2 cellular contexts compared by ENCODE assay signal in the genomic region with DNA sequence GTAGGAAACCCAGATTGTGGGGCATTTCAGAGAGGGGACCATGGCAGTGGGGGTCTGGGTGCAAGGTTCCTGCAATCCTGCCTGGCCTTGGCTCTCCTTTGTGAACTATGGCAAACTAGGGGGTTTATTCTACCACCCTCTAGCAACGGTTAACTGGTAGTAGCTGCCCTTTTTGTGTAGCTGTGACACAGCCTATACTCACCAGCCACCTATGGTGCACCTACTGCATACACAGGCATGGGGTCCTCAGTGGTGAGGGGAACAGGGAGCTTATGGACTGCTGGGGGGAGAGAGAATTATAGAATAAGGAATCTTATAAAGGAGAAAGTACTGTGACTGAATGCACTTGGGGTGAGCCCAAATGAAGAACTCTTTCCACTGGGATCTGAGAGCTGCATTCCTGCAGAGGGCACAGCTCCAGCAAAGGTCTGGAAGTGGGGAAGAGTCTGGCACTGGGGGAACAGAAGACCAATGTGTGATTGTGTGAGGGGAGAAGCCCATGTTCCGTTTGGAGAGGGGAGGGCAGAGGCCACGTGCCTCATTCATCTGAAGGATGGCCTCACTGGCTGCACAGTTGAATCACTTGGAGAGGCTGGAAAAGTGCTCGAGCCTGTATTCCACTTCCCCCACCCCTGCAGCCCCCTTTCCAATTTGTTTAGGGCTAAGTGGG.
TF ChIP-seq lines count a peak whose summit lies in the region.

No MANE protein-coding gene starts in this region.

TF ChIP-seq in liver, 16 proteins besides CTCF, POLR2A, EP300 and RAD21:
- TF ChIP-seq EGR1 (IDR thresholded peaks at IDR 0.05; ENCODE audit: low read depth in 2 of 2): peak in 1 of 2 donors; percentile 10
- TF ChIP-seq RXRA (IDR thresholded peaks at IDR 0.05): peak in 1 of 2 donors; percentile 1
- peak in 1 of 2 donors; percentile 23 for TF ChIP-seq JUND (IDR thresholded peaks at IDR 0.05)
- TF ChIP-seq HNF4A (conservative IDR thresholded peaks at IDR 0.05): no peak
- TF ChIP-seq TAF1 (conservative IDR thresholded peaks at IDR 0.05): no peak
- TF ChIP-seq HNF4G (IDR thresholded peaks at IDR 0.05): peak; percentile 13
- TF ChIP-seq, protein P1, sequence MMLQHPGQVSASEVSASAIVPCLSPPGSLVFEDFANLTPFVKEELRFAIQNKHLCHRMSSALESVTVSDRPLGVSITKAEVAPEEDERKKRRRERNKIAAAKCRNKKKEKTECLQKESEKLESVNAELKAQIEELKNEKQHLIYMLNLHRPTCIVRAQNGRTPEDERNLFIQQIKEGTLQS (IDR thresholded peaks at IDR 0.05): peak; percentile 4
TF ChIP-seq in liver: peak in this region for 5.

TF ChIP-seq in HepG2, 621 proteins besides CTCF, POLR2A, EP300 and RAD21:
- TF ChIP-seq, protein P2, sequence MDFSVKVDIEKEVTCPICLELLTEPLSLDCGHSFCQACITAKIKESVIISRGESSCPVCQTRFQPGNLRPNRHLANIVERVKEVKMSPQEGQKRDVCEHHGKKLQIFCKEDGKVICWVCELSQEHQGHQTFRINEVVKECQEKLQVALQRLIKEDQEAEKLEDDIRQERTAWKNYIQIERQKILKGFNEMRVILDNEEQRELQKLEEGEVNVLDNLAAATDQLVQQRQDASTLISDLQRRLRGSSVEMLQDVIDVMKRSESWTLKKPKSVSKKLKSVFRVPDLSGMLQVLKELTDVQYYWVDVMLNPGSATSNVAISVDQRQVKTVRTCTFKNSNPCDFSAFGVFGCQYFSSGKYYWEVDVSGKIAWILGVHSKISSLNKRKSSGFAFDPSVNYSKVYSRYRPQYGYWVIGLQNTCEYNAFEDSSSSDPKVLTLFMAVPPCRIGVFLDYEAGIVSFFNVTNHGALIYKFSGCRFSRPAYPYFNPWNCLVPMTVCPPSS (IDR thresholded peaks at IDR 0.05): no peak
- TF ChIP-seq, protein P3, sequence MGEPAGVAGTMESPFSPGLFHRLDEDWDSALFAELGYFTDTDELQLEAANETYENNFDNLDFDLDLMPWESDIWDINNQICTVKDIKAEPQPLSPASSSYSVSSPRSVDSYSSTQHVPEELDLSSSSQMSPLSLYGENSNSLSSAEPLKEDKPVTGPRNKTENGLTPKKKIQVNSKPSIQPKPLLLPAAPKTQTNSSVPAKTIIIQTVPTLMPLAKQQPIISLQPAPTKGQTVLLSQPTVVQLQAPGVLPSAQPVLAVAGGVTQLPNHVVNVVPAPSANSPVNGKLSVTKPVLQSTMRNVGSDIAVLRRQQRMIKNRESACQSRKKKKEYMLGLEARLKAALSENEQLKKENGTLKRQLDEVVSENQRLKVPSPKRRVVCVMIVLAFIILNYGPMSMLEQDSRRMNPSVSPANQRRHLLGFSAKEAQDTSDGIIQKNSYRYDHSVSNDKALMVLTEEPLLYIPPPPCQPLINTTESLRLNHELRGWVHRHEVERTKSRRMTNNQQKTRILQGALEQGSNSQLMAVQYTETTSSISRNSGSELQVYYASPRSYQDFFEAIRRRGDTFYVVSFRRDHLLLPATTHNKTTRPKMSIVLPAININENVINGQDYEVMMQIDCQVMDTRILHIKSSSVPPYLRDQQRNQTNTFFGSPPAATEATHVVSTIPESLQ (CRISPR knock-in tag; conservative IDR thresholded peaks at IDR 0.05): no peak
- TF ChIP-seq SP2 (CRISPR knock-in tag; IDR thresholded peaks at IDR 0.05): no peak
- TF ChIP-seq THAP11 (CRISPR knock-in tag; IDR thresholded peaks at IDR 0.05): no peak
- TF ChIP-seq ZEB1 (IDR thresholded peaks at IDR 0.05; ENCODE audit: insufficient replicate concordance, low read depth): no peak
- TF ChIP-seq PHF8 (CRISPR knock-in tag; IDR thresholded peaks at IDR 0.05): no peak
- TF ChIP-seq U2AF2 (IDR thresholded peaks at IDR 0.05; ENCODE audit: low read depth, low read length): no peak
- TF ChIP-seq ZNF33A (CRISPR knock-in tag; IDR thresholded peaks at IDR 0.05; ENCODE audit: borderline replicate concordance): no peak
- TF ChIP-seq POLR2AphosphoS5 (IDR thresholded peaks at IDR 0.05; ENCODE audit: low read depth, low read length): no peak
- no peak for TF ChIP-seq DMAP1 (CRISPR knock-in tag; IDR thresholded peaks at IDR 0.05)
- TF ChIP-seq TBX3 (IDR thresholded peaks at IDR 0.05; ENCODE audit: borderline replicate concordance): no peak
